In the genomic region with DNA sequence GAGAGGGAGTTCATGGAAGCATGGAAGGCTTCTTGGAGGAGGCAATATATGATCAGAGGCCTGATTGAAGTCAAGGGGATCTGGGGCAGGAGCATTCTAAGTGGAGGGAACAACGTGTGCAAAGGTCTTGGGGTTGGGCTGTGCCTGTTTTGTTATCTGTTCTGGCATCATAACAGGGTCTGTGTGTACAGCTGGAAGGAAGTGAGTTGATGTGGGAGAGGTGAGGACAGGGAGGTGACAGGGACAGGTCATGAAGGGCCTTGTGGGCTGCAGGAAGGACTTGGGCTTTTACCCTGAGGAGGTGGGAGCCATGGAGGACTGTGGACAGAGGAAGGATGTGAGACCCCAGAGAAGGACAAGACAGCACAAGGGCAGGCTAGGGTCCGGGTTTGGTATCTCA, we compare ENCODE assay signal across 24 cellular contexts. TPM values are rescaled to one million over a fixed set of nuclear protein-coding genes. Genes with fewer than 3 reads are reported as not detected.
A peak's percentile ranks its signal among the peaks of the same experiment; 100 is the strongest.
DNase-seq lines count a peak whose midpoint lies in the region; ATAC-seq, FAIRE-seq and TF ChIP-seq lines count a peak whose summit lies in the region.
"Had no signal": no experiment of that assay in that cellular context is flagged by ENCODE, and none has a peak within 500 bp of the region (broad histone marks: within the 10 kb centered on the region; RNA-seq: fewer than 3 reads in every experiment).

No MANE protein-coding gene starts in this region.

- CTCF ChIA-PET in HEK293 (lab: Yijun Ruan, JAX) (no interaction called here), K562 (lab: Yijun Ruan, JAX; ENCODE audit: low intra/inter-chr PET ratio) (no interaction called here), A673 (lab: Charles Lee) (no interaction called here)

- H4K20me1 ChIP-seq in K562 (replicated peaks; ENCODE audit: control insufficient read depth, insufficient read depth, low read length) = no peaks in the 10 kb centered on the region
- no peaks in the 10 kb centered on the region for H4K20me1 ChIP-seq in neural progenitor cell (ENCODE audit: low read depth)
- H4K20me1 ChIP-seq: BLaER1 treated with 17β-estradiol and CSF1 and Interleukin-3, amounts not matched to agents 10 nM and 100 nM had no signal

- TF ChIP-seq EP300 in K562 (IDR thresholded peaks at IDR 0.05; ENCODE audit: low read length) = no peak

- 0 out of 2 replicates have a peak, but pooled peaks cover 2% of the 10 kb centered on the region for H3K4me1 ChIP-seq in HEK293 (ENCODE audit: control insufficient read depth, insufficient read depth, low read length)
- H3K4me1 ChIP-seq in K562 (replicated peaks in 1 of 2; ENCODE audit: control insufficient read depth in 2 of 2, insufficient read depth in 2 of 2, low read length in 2 of 2) = no peaks in the 10 kb centered on the region
- H3K4me1 ChIP-seq in neural progenitor cell = peaks cover 19% of the 10 kb centered on the region
- peaks cover 29% of the 10 kb centered on the region for H3K4me1 ChIP-seq in A673 (ENCODE audit: insufficient read depth, low read length, poor library complexity, severe bottlenecking)
- H3K4me1 ChIP-seq: BE2C, HAP-1 had no signal

- H3K9me3 Mint-ChIP-seq in neural progenitor cell = peaks cover 6% of the 10 kb centered on the region
- H3K9me3 Mint-ChIP-seq: CD4-positive, alpha-beta T cell; CD8-positive, alpha-beta memory T cell had no signal

- H3K27ac Mint-ChIP-seq in neural progenitor cell = peak overlapping the region; percentile 4
- H3K27ac Mint-ChIP-seq: CD4-positive, alpha-beta T cell had no signal

- H3K9me1 ChIP-seq in K562 (ENCODE audit: control insufficient read depth, insufficient read depth, low read length) = no peaks in the 10 kb centered on the region

- H3K9ac ChIP-seq in K562 (ENCODE audit: insufficient read depth in 1 of 2, low read depth in 2 of 2, low read length in 2 of 2) (no peak overlapping the region), neural progenitor cell (no peak overlapping the region)
- H3K9ac ChIP-seq: BLaER1 treated with 17β-estradiol and CSF1 and Interleukin-3, amounts not matched to agents 10 nM and 100 nM had no signal

- H3K4me3 ChIP-seq in H7 (ENCODE audit: insufficient read depth, low read depth, low read length) (no peak overlapping the region), HEK293 (ENCODE audit: low read depth, low read length) (no peak overlapping the region), K562 (no peak overlapping the region), neural progenitor cell (no peak overlapping the region), A673 (ENCODE audit: low read depth, low read length, poor library complexity, severe bottlenecking) (no peak overlapping the region)
- H3K4me3 ChIP-seq: BLaER1 treated with 17β-estradiol and CSF1 and Interleukin-3, amounts not matched to agents 10 nM and 100 nM; HAP-1 had no signal

- H3K36me3 ChIP-seq in H7 (replicated peaks; ENCODE audit: control insufficient read depth, insufficient read depth, low read length) = no peaks in the 10 kb centered on the region
- H3K36me3 ChIP-seq in HEK293 (ENCODE audit: control insufficient read depth in 2 of 2, insufficient read depth in 1 of 2, low read length in 2 of 2) = no peaks in the 10 kb centered on the region
- H3K36me3 ChIP-seq in K562 (ENCODE audit: control insufficient read depth, insufficient read depth, low read length) = no peaks in the 10 kb centered on the region
- H3K36me3 ChIP-seq in neural progenitor cell = no peaks in the 10 kb centered on the region
- no peaks in the 10 kb centered on the region for H3K36me3 ChIP-seq in A673 (ENCODE audit: insufficient read depth, low read length, poor library complexity, severe bottlenecking)
- H3K36me3 ChIP-seq: BE2C; BLaER1 treated with 17β-estradiol and CSF1 and Interleukin-3, amounts not matched to agents 10 nM and 100 nM; HAP-1 had no signal

- POLR2A ChIA-PET in HEK293 (lab: Yijun Ruan, JAX) (no interaction called here), K562 (lab: Yijun Ruan, JAX) (no interaction called here), A673 (lab: Charles Lee; ENCODE audit: low non-redundant PET) (no interaction called here)

- H3K9me3 ChIP-seq in HEK293 (ENCODE audit: control insufficient read depth, insufficient read depth, low read depth, low read length) = no peaks in the 10 kb centered on the region
- no peaks in the 10 kb centered on the region for H3K9me3 ChIP-seq in K562 (replicated peaks; ENCODE audit: control insufficient read depth, insufficient read depth, low read depth, low read length)
- no peaks in the 10 kb centered on the region for H3K9me3 ChIP-seq in neural progenitor cell (ENCODE audit: low read depth)
- no peaks in the 10 kb centered on the region for H3K9me3 ChIP-seq in A673 (ENCODE audit: low read depth, low read length, poor library complexity, severe bottlenecking)
- H3K9me3 ChIP-seq: BE2C, HAP-1 had no signal

- H3K27ac ChIP-seq in HEK293 (ENCODE audit: extremely low read depth, low read depth, low read length) = no peak overlapping the region
- H3K27ac ChIP-seq in K562 (ENCODE audit: extremely low read depth, low read depth, low read length) = no peak overlapping the region
- no peak overlapping the region for H3K27ac ChIP-seq in neural progenitor cell
- H3K27ac ChIP-seq in A673 (ENCODE audit: low read depth, low read length, poor library complexity, severe bottlenecking) = no peak overlapping the region
- H3K27ac ChIP-seq: BLaER1 treated with 17β-estradiol and CSF1 and Interleukin-3, amounts not matched to agents 10 nM and 100 nM had no signal

- H3K4me2 ChIP-seq in K562 (ENCODE audit: insufficient read depth, low read length) (no peak overlapping the region), neural progenitor cell (no peak overlapping the region)
- H3K4me2 ChIP-seq: BLaER1 treated with 17β-estradiol and CSF1 and Interleukin-3, amounts not matched to agents 10 nM and 100 nM had no signal

- no TSS peak for BruUV-seq in K562 (replicated peaks; lab: Mats Ljungman, UMichigan)
- no TSS peak for BruUV-seq in A673 (replicated peaks; lab: Mats Ljungman, UMichigan)

- in situ Hi-C loops in K562 (cut with MboI) = no loop called here

- no peaks in the 10 kb centered on the region for H3K79me2 ChIP-seq in K562 (ENCODE audit: control insufficient read depth, insufficient read depth, low read length)
- no peaks in the 10 kb centered on the region for H3K79me2 ChIP-seq in neural progenitor cell (ENCODE audit: low read depth)

- DNase-seq in H7 = peak; percentile 4
- DNase-seq in K562 (ENCODE audit: extremely low read depth in 1 of 4, low spot score in 3 of 4) = no peak
- no peak for DNase-seq in neural progenitor cell (ENCODE audit: low spot score)
- DNase-seq in A673 (ENCODE audit: low spot score) = no peak
- no peak for DNase-seq in activated effector memory CD4-positive, alpha-beta T cell treated with anti-CD3 and anti-CD28 coated beads, Interleukin-2, amount 50 U/mL, for 16 hours
- DNase-seq: ACHN; AML-193; BE2C; CD4-positive, alpha-beta T cell; CD8-positive, alpha-beta memory T cell; DMS 273 treated with DMSO at 0.1 percent for 48 hours; DMS79; GF-D8; GOT3 had no signal

- H2AFZ ChIP-seq in K562 (ENCODE audit: low read depth, low read length) = no peak overlapping the region
- H2AFZ ChIP-seq in neural progenitor cell (replicated peaks) = no peak overlapping the region

- H3K27me3 Mint-ChIP-seq in neural progenitor cell (ENCODE audit: insufficient read depth, low read depth) = peaks cover 14% of the 10 kb centered on the region
- H3K27me3 Mint-ChIP-seq: CD4-positive, alpha-beta T cell had no signal

- TF ChIP-seq RAD21 in K562 (CRISPR knock-in tag; conservative IDR thresholded peaks at IDR 0.05 in 1 of 2, IDR thresholded peaks at IDR 0.05 in 1 of 2) = no peak

- H3F3A ChIP-seq in neural progenitor cell (ENCODE audit: low read depth) = peaks cover 22% of the 10 kb centered on the region

- ATAC-seq in K562 (no peak), HG03439 (IDR thresholded peaks at IDR 0.05; ENCODE audit: unreplicated experiment) (no peak), HG03457 (IDR thresholded peaks at IDR 0.05; ENCODE audit: unreplicated experiment) (no peak)

- TF ChIP-seq POLR2A in K562 (conservative IDR thresholded peaks at IDR 0.05) = no peak

- TF ChIP-seq CTCF in HEK293 (tag by site-specific recombination; IDR thresholded peaks at IDR 0.05) (no peak), K562 (IDR thresholded peaks at IDR 0.05 in 2 of 3, conservative IDR thresholded peaks at IDR 0.05 in 1 of 3; ENCODE audit: insufficient read depth in 2 of 3, low read depth in 1 of 3, low read length in 3 of 3) (no peak), neural progenitor cell (IDR thresholded peaks at IDR 0.05) (no peak), A673 (conservative IDR thresholded peaks at IDR 0.05; ENCODE audit: low read depth, low read length) (no peak)

- FAIRE-seq in K562 (lab: Jason Lieb, UNC) = no peak
- FAIRE-seq: D721Med, GM12891 had no signal

- H3K36me3 Mint-ChIP-seq in neural progenitor cell = no peaks in the 10 kb centered on the region
- H3K36me3 Mint-ChIP-seq: CD8-positive, alpha-beta memory T cell had no signal

- H3K27me3 ChIP-seq in H7 (ENCODE audit: control insufficient read depth, insufficient read depth, low read length) = no peaks in the 10 kb centered on the region
- peaks cover 9 to 32% of the 10 kb centered on the region in 2 experiments; a peak in 3 of 5 replicates for H3K27me3 ChIP-seq in K562 (ENCODE audit: control insufficient read depth in 2 of 2, insufficient read depth in 2 of 2, low read length in 2 of 2)
- no peaks in the 10 kb centered on the region for H3K27me3 ChIP-seq in neural progenitor cell
- H3K27me3 ChIP-seq in A673 (replicated peaks; ENCODE audit: insufficient read depth, low read depth, low read length, poor library complexity) = no peaks in the 10 kb centered on the region
- H3K27me3 ChIP-seq: BE2C; BLaER1 treated with 17β-estradiol and CSF1 and Interleukin-3, amounts not matched to agents 10 nM and 100 nM had no signal

- intact Hi-C loops in K562 (cut with micrococcal nuclease) = no loop called here
- intact Hi-C loops in A673 (cut with micrococcal nuclease; ENCODE audit: unreplicated experiment) = no loop called here

- peaks cover 19% of the 10 kb centered on the region for H3K4me1 Mint-ChIP-seq in neural progenitor cell
- H3K4me1 Mint-ChIP-seq: CD8-positive, alpha-beta memory T cell had no signal

- 4% methylated on average over 2 of the region's 2 CpGs for WGBS in K562 (ENCODE audit: insufficient coverage, low coverage, missing lambda C conversion rate)

- H3K4me3 Mint-ChIP-seq in neural progenitor cell = peak overlapping the region; percentile 26
- H3K4me3 Mint-ChIP-seq: CD14-positive monocyte; CD4-positive, alpha-beta T cell had no signal

RNA-seq across cellular contexts. Expression of gene NFILZ, which starts 1.2 kb away (rescaled TPM):
- not detected in 2 replicates for total RNA-seq in H7 (2014; rRNA removed; shearing (Covaris generic))
- not detected in 2 replicates for total RNA-seq in K562 (2011; cell fraction: chromatin; rRNA removed; ENCODE audit: low replicate concordance)
- not detected in 2 replicates for total RNA-seq in K562 (2011; cell fraction: nucleolus; rRNA removed)
- total RNA-seq in K562 (2011; cell fraction: nucleoplasm; rRNA removed) = not detected in 2 replicates
- total RNA-seq in K562 (2014; rRNA removed) = not detected in 2 replicates
- not detected in 2 replicates for total RNA-seq in K562 (2014; rRNA removed; fragmentation: Illumina TruSeq; extraction: Trizol)
- total RNA-seq in K562 (2015; rRNA removed; fragmentation: Illumina TruSeq; extraction: Trizol) = not detected in 2 replicates
- total RNA-seq in K562 (2021) = not detected in 2 replicates
- not detected in 2 replicates for polyA plus RNA-seq in K562 (2011; rRNA removed)
- not detected in 2 replicates for polyA plus RNA-seq in K562 (2011; cell fraction: cytosol; rRNA removed)
- polyA plus RNA-seq in K562 (2011; cell fraction: nucleus; rRNA removed) = not detected in 2 replicates
- not detected in 2 replicates for polyA plus RNA-seq in K562 (2012)
- polyA plus RNA-seq in K562 (2014; fragmentation: Illumina TruSeq; extraction: Trizol) = not detected in 2 replicates
- not detected for polyA plus RNA-seq in K562 (2014; fragmentation: Nextera tagmentation; extraction: Ambion mirVana)
- not detected in 2 replicates for polyA plus RNA-seq in K562 (2014; rRNA removed)
- not detected in 2 replicates for polyA minus RNA-seq in K562 (2011; rRNA and poly(A)+ RNA removed)
- not detected in 2 replicates for polyA minus RNA-seq in K562 (2011; cell fraction: cytosol; rRNA and poly(A)+ RNA removed)
- polyA minus RNA-seq in K562 (2011; cell fraction: nucleus; rRNA and poly(A)+ RNA removed) = not detected in 2 replicates
- not detected in 2 replicates for total RNA-seq in neural progenitor cell (ENCODE audit: low replicate concordance)
- total RNA-seq in A673 (2021) = not detected in 2 replicates
- total RNA-seq: A172; CD4-positive, alpha-beta T cell; CD8-positive, alpha-beta memory T cell; G401 had no signal
- polyA plus RNA-seq: CD14-positive monocyte; CD8-positive, alpha-beta memory T cell had no signal

RNA-seq across cellular contexts. Expression of gene ADAMTS10, which starts 18.7 kb away (rescaled TPM):
- total RNA-seq in H7 (2014; rRNA removed; shearing (Covaris generic)) = 23.2 and 32.9 TPM in 2 replicates
- total RNA-seq in K562 (2011; cell fraction: chromatin; rRNA removed; ENCODE audit: low replicate concordance) = 2.3 and 5.9 TPM in 2 replicates
- total RNA-seq in K562 (2011; cell fraction: nucleolus; rRNA removed) = 2.6 and 5.5 TPM in 2 replicates
- 2.8 and 3.6 TPM in 2 replicates for total RNA-seq in K562 (2011; cell fraction: nucleoplasm; rRNA removed)
- 0.33 and 0.41 TPM in 2 replicates for total RNA-seq in K562 (2014; rRNA removed)
- total RNA-seq in K562 (2014; rRNA removed; fragmentation: Illumina TruSeq; extraction: Trizol) = not detected in 2 replicates
- 0.30 and 0.33 TPM in 2 replicates for total RNA-seq in K562 (2015; rRNA removed; fragmentation: Illumina TruSeq; extraction: Trizol)
- 0.29 and 1.2 TPM in 2 replicates for total RNA-seq in K562 (2021)
- polyA plus RNA-seq in K562 (2011; rRNA removed) = 0.28 and 0.57 TPM in 2 replicates
- 0.72 and 1.2 TPM in 2 replicates for polyA plus RNA-seq in K562 (2011; cell fraction: cytosol; rRNA removed)
- polyA plus RNA-seq in K562 (2011; cell fraction: nucleus; rRNA removed) = 3.7 and 14.1 TPM in 2 replicates
- polyA plus RNA-seq in K562 (2012) = 0.76 and 1.1 TPM in 2 replicates
- 0.30 TPM in 1 of 2 replicates, not detected in the other for polyA plus RNA-seq in K562 (2014; fragmentation: Illumina TruSeq; extraction: Trizol)
- not detected for polyA plus RNA-seq in K562 (2014; fragmentation: Nextera tagmentation; extraction: Ambion mirVana)
- 0.84 and 1.8 TPM in 2 replicates for polyA plus RNA-seq in K562 (2014; rRNA removed)
- polyA minus RNA-seq in K562 (2011; rRNA and poly(A)+ RNA removed) = 0.30 and 0.53 TPM in 2 replicates
- polyA minus RNA-seq in K562 (2011; cell fraction: cytosol; rRNA and poly(A)+ RNA removed) = 1.4 TPM in 1 of 2 replicates, not detected in the other
- 1.8 and 6.3 TPM in 2 replicates for polyA minus RNA-seq in K562 (2011; cell fraction: nucleus; rRNA and poly(A)+ RNA removed)
- total RNA-seq in neural progenitor cell (ENCODE audit: low replicate concordance) = 5.8 and 7.9 TPM in 2 replicates
- total RNA-seq in A673 (2021) = 29.5 and 40.5 TPM in 2 replicates
- polyA plus RNA-seq: CD14-positive monocyte had no signal

RNA-seq across cellular contexts. Expression of gene MYO1F, which starts 51.9 kb away (rescaled TPM):
- 3.0 and 4.5 TPM in 2 replicates for total RNA-seq in H7 (2014; rRNA removed; shearing (Covaris generic))
- total RNA-seq in K562 (2011; cell fraction: chromatin; rRNA removed; ENCODE audit: low replicate concordance) = 5.4 and 19.9 TPM in 2 replicates
- 7.4 and 10.8 TPM in 2 replicates for total RNA-seq in K562 (2011; cell fraction: nucleolus; rRNA removed)
- total RNA-seq in K562 (2011; cell fraction: nucleoplasm; rRNA removed) = 7.2 and 14.7 TPM in 2 replicates
- total RNA-seq in K562 (2014; rRNA removed) (2.0 and 5.7 TPM in 2 replicates), K562 (2014; rRNA removed; fragmentation: Illumina TruSeq; extraction: Trizol) (2.6 and 2.8 TPM in 2 replicates), K562 (2015; rRNA removed; fragmentation: Illumina TruSeq; extraction: Trizol) (8.1 and 9.4 TPM in 2 replicates), K562 (2021) (4.5 and 6.0 TPM in 2 replicates), neural progenitor cell (ENCODE audit: low replicate concordance) (0.09 and 0.15 TPM in 2 replicates), A673 (2021) (0.26 and 0.37 TPM in 2 replicates)
- polyA plus RNA-seq in K562 (2011; rRNA removed) (3.5 and 8.1 TPM in 2 replicates), K562 (2014; fragmentation: Illumina TruSeq; extraction: Trizol) (5.3 and 5.6 TPM in 2 replicates), K562 (2014; fragmentation: Nextera tagmentation; extraction: Ambion mirVana) (under 1 TPM; 0.78 to 0.82 TPM), K562 (2014; rRNA removed) (3.0 and 4.3 TPM in 2 replicates)
- 4.3 and 17.3 TPM in 2 replicates for polyA plus RNA-seq in K562 (2011; cell fraction: cytosol; rRNA removed)
- polyA plus RNA-seq in K562 (2011; cell fraction: nucleus; rRNA removed) = 5.6 and 11.4 TPM in 2 replicates
- polyA plus RNA-seq in K562 (2012) = 10.8 and 26.9 TPM in 2 replicates
- 3.7 and 10.6 TPM in 2 replicates for polyA minus RNA-seq in K562 (2011; rRNA and poly(A)+ RNA removed)
- 5.9 and 10.6 TPM in 2 replicates for polyA minus RNA-seq in K562 (2011; cell fraction: cytosol; rRNA and poly(A)+ RNA removed)
- polyA minus RNA-seq in K562 (2011; cell fraction: nucleus; rRNA and poly(A)+ RNA removed) = 6.1 and 9.4 TPM in 2 replicates
- total RNA-seq: A172, G401 had no signal
